In genomic region chr17:33377837-33378236, GRCh38 we compare ENCODE assay signal across 17 cellular contexts.
DNase-seq lines count a peak whose midpoint lies in the region; ATAC-seq, FAIRE-seq and TF ChIP-seq lines count a peak whose summit lies in the region.
"Had no signal": no experiment of that assay in that cellular context is flagged by ENCODE, and none has a peak within 500 bp of the region (broad histone marks: within the 10 kb centered on the region; RNA-seq: fewer than 3 reads in every experiment).

No MANE protein-coding gene starts in this region.

- H3K9me3 Mint-ChIP-seq in CD4-positive, alpha-beta memory T cell, result no peaks in the 10 kb centered on the region

- no peaks in the 10 kb centered on the region for H3K9me3 ChIP-seq in BLaER1
- H3K9me3 ChIP-seq in GM12878 (replicated peaks; ENCODE audit: control insufficient read depth, insufficient read depth, low read length), result no peaks in the 10 kb centered on the region
- H3K9me3 ChIP-seq in CD4-positive, alpha-beta memory T cell (ENCODE audit: control insufficient read depth in 1 of 2, low read length in 2 of 2), result no peaks in the 10 kb centered on the region
- H3K9me3 ChIP-seq: A549 had no signal

- peak; percentile 32; the same call in 1 of the 3 replicates for ATAC-seq in GM12878

- no peak for TF ChIP-seq EP300 in GM12878 (IDR thresholded peaks at IDR 0.05; ENCODE audit: borderline replicate concordance in 1 of 2, control insufficient read depth in 1 of 2, low read depth in 2 of 2, low read length in 2 of 2)

- in situ Hi-C loops in GM12878 (cut with MboI), result no loop called here

- RAD21 ChIA-PET in GM12878 (lab: Charles Lee; ENCODE audit: unreplicated experiment), result no interaction called here

- H3K27ac Mint-ChIP-seq in CD4-positive, alpha-beta memory T cell, result no peak overlapping the region
- H3K27ac Mint-ChIP-seq: CD14-positive monocyte had no signal

- H4K20me1 ChIP-seq in BLaER1 (no peaks in the 10 kb centered on the region), GM12878 (ENCODE audit: control insufficient read depth, insufficient read depth) (no peaks in the 10 kb centered on the region)

- no peak; a peak in 1 of 6 replicates for TF ChIP-seq CTCF in GM12878 (IDR thresholded peaks at IDR 0.05 in 2 of 3, conservative IDR thresholded peaks at IDR 0.05 in 1 of 3; ENCODE audit: control insufficient read depth in 2 of 3, extremely low read depth in 1 of 3, insufficient read depth in 1 of 3, low read depth in 3 of 3, low read length in 3 of 3)

- SMC1A ChIA-PET in GM12878 (lab: Charles Lee; ENCODE audit: uncharacterized antibody, unreplicated experiment), result interaction anchor here (1.2 to 1.5 kb wide), 2 partner anchors 9 to 144 kb away, joined by 3 to 4 read pairs; no protein-coding TSS in a partner anchor

- H3K4me1 ChIP-seq in BLaER1 (peaks cover 19% of the 10 kb centered on the region), GM12878 (ENCODE audit: control insufficient read depth, insufficient read depth, low read length) (no peaks in the 10 kb centered on the region)
- no peaks in the 10 kb centered on the region for H3K4me1 ChIP-seq in CD4-positive, alpha-beta memory T cell (ENCODE audit: insufficient read depth, low read length)
- H3K4me1 ChIP-seq: A549 had no signal

- CTCF ChIA-PET in GM12878 (lab: Yijun Ruan, JAX), result interaction anchor here (0.8 to 2.1 kb wide), 2 partner anchors 100 to 143 kb away, joined by 3 to 11 read pairs; no protein-coding TSS in a partner anchor
- CTCF ChIA-PET in CD4-positive, alpha-beta memory T cell (lab: Charles Lee; ENCODE audit: partially characterized antibody), result no interaction called here

- POLR2A ChIA-PET in GM12878 (lab: Charles Lee), result no interaction called here
- POLR2A ChIA-PET in CD4-positive, alpha-beta memory T cell (lab: Charles Lee; ENCODE audit: partially characterized antibody), result no interaction called here

- TF ChIP-seq RAD21 in GM12878 (IDR thresholded peaks at IDR 0.05; ENCODE audit: insufficient read depth, low read depth, low read length), result no peak

- intact Hi-C loops in GM12878 (cut with micrococcal nuclease; ENCODE audit: unreplicated experiment), result no loop called here
- intact Hi-C loops in CD4-positive, alpha-beta memory T cell (cut with micrococcal nuclease), result no loop called here

- no peak for TF ChIP-seq POLR2A in GM12878 (IDR thresholded peaks at IDR 0.05; ENCODE audit: low read depth, low read length)

- H3K4me3 Mint-ChIP-seq in CD4-positive, alpha-beta memory T cell, result no peak overlapping the region
- H3K4me3 Mint-ChIP-seq: CD14-positive monocyte had no signal

- BruUV-seq in GM12878 (replicated peaks; lab: Mats Ljungman, UMichigan), result no TSS peak

- H3K27me3 Mint-ChIP-seq in CD4-positive, alpha-beta memory T cell, result peaks cover 4 to 7% of the 10 kb centered on the region in 2 donors

- peak; percentile 13 for DNase-seq in LHCN-M2 (ENCODE audit: low read depth)
- no peak for DNase-seq in GM12878 (ENCODE audit: low read depth, low spot score)
- DNase-seq in renal cortical epithelial cell (ENCODE audit: low read depth), result peak; percentile 23
- DNase-seq in cerebellar nuclear complex (lab: John Stamatoyannopoulos, UW), result no peak
- DNase-seq in islet precursor cell, result no peak
- no peak for DNase-seq in CD4-positive, alpha-beta memory T cell
- no peak for DNase-seq in RKO (ENCODE audit: low spot score)
- DNase-seq: GDM1, HCEC 1CT, NCI-H1694 treated with DMSO at 0.1 percent for 48 hours, NCI-H2107, NCI-H510A, NCI-H774, PC-9 had no signal

- H3K36me3 ChIP-seq in BLaER1 (no peaks in the 10 kb centered on the region), GM12878 (ENCODE audit: control insufficient read depth in 2 of 2, insufficient read depth in 2 of 2, low read length in 1 of 2) (no peaks in the 10 kb centered on the region)
- no peaks in the 10 kb centered on the region for H3K36me3 ChIP-seq in CD4-positive, alpha-beta memory T cell (ENCODE audit: insufficient read depth, low read length)

- H3K27me3 ChIP-seq in BLaER1 (no peaks in the 10 kb centered on the region), GM12878 (replicated peaks in 1 of 2; ENCODE audit: control insufficient read depth in 2 of 2, insufficient read depth in 2 of 2, low read length in 1 of 2) (peaks cover 0 to 4% of the 10 kb centered on the region in 2 experiments; a peak in 1 of 4 replicates)
- no peaks in the 10 kb centered on the region for H3K27me3 ChIP-seq in CD4-positive, alpha-beta memory T cell (ENCODE audit: insufficient read depth, low read length)

- no peak overlapping the region for H3K27ac ChIP-seq in BLaER1
- H3K27ac ChIP-seq in GM12878 (ENCODE audit: control insufficient read depth, insufficient read depth), result no peak overlapping the region
- H3K27ac ChIP-seq in CD4-positive, alpha-beta memory T cell (ENCODE audit: low read depth, low read length), result no peak overlapping the region
- H3K27ac ChIP-seq: A549, PC-9 had no signal

- no peaks in the 10 kb centered on the region for H3K79me2 ChIP-seq in GM12878 (ENCODE audit: control insufficient read depth, insufficient read depth, low read length)

- H2AFZ ChIP-seq in GM12878 (ENCODE audit: control insufficient read depth, low read depth, low read length), result no peak overlapping the region
- H2AFZ ChIP-seq: PC-9 had no signal

- H3K4me1 Mint-ChIP-seq in CD4-positive, alpha-beta memory T cell, result no peaks in the 10 kb centered on the region
- H3K4me1 Mint-ChIP-seq: CD14-positive monocyte had no signal

- no peak overlapping the region for H3K9ac ChIP-seq in BLaER1
- no peak overlapping the region for H3K9ac ChIP-seq in GM12878 (ENCODE audit: control insufficient read depth, insufficient read depth, low read length)

- H3K4me2 ChIP-seq in BLaER1 (peak overlapping the region; percentile 22), GM12878 (ENCODE audit: control insufficient read depth, insufficient read depth) (no peak overlapping the region)
- H3K4me2 ChIP-seq: A549, PC-9 had no signal

- no peak overlapping the region for H3K4me3 ChIP-seq in BLaER1
- no peak overlapping the region for H3K4me3 ChIP-seq in GM12878
- H3K4me3 ChIP-seq in CD4-positive, alpha-beta memory T cell (ENCODE audit: low read length in 2 of 2), result no peak overlapping the region
- H3K4me3 ChIP-seq: A549, PC-9 had no signal

- WGBS in GM12878 (ENCODE audit: insufficient coverage, insufficient replicate concordance, low lambda C conversion rate, missing lambda C conversion rate), result 0% methylated on average over 2 of the region's 2 CpGs

- H3K36me3 Mint-ChIP-seq in CD4-positive, alpha-beta memory T cell, result no peaks in the 10 kb centered on the region
- H3K36me3 Mint-ChIP-seq: CD14-positive monocyte had no signal

- no peak for FAIRE-seq in GM12878 (lab: Jason Lieb, UNC)
- FAIRE-seq: A549 had no signal

TF ChIP-seq in GM12878, 131 proteins besides CTCF, POLR2A, EP300 and RAD21:
- TF ChIP-seq JUND (IDR thresholded peaks at IDR 0.05; ENCODE audit: low read depth, low read length) (no peak), HCFC1 (IDR thresholded peaks at IDR 0.05; ENCODE audit: low read length) (no peak), POU2F2 (IDR thresholded peaks at IDR 0.05; ENCODE audit: borderline replicate concordance, low read depth, low read length) (no peak)
- TF ChIP-seq, protein P1, sequence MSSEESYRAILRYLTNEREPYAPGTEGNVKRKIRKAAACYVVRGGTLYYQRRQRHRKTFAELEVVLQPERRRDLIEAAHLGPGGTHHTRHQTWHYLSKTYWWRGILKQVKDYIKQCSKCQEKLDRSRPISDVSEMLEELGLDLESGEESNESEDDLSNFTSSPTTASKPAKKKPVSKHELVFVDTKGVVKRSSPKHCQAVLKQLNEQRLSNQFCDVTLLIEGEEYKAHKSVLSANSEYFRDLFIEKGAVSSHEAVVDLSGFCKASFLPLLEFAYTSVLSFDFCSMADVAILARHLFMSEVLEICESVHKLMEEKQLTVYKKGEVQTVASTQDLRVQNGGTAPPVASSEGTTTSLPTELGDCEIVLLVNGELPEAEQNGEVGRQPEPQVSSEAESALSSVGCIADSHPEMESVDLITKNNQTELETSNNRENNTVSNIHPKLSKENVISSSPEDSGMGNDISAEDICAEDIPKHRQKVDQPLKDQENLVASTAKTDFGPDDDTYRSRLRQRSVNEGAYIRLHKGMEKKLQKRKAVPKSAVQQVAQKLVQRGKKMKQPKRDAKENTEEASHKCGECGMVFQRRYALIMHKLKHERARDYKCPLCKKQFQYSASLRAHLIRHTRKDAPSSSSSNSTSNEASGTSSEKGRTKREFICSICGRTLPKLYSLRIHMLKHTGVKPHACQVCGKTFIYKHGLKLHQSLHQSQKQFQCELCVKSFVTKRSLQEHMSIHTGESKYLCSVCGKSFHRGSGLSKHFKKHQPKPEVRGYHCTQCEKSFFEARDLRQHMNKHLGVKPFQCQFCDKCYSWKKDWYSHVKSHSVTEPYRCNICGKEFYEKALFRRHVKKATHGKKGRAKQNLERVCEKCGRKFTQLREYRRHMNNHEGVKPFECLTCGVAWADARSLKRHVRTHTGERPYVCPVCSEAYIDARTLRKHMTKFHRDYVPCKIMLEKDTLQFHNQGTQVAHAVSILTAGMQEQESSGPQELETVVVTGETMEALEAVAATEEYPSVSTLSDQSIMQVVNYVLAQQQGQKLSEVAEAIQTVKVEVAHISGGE (CRISPR knock-in tag; IDR thresholded peaks at IDR 0.05), result no peak
TF ChIP-seq in GM12878: peak in this region for 0.

Comparison
In these comparisons a context has a peak if more than half of its experiments do, and no peak if none do; other contexts are left out.
1. DNase-seq: peak in LHCN-M2 (single experiment) and renal cortical epithelial cell (single experiment); none in GM12878 (single experiment), cerebellar nuclear complex (0 of 2), islet precursor cell (single experiment), CD4-positive, alpha-beta memory T cell (0 of 5) and RKO (single experiment).